ENCODE assay signal across 2 cellular contexts in the genomic region with DNA sequence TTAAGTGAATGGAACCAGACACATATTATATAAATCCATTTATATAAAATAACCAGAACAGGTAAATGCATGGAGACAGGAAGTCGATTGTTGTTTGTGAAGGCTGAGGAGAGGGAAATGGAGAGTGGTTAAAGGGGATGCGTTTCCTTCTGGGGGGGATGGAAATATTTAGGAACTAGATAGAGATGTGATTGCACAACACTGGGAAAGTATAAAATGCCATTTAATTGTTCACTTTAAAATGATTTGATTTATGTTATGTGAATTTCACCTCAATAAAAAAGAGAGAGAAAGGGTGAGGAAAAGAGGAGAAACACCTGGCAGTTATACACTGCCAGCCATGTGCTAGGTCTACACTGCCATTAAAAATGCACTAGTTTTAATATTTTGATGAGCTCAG.
TF ChIP-seq lines count a peak whose summit lies in the region.

No MANE protein-coding gene starts in this region.

TF ChIP-seq in HepG2, 621 proteins besides CTCF, POLR2A, EP300 and RAD21 (continued from another document):
- TF ChIP-seq ZNF503 (CRISPR knock-in tag; IDR thresholded peaks at IDR 0.05), result no peak
- TF ChIP-seq GZF1 (CRISPR knock-in tag; IDR thresholded peaks at IDR 0.05), result no peak

TF ChIP-seq in K562, 482 proteins besides CTCF, POLR2A, EP300 and RAD21 (continued from another document):
- TF ChIP-seq FOXM1 (IDR thresholded peaks at IDR 0.05; ENCODE audit: low read depth), result no peak
- no peak for TF ChIP-seq FOXM1 (CRISPR knock-in tag; IDR thresholded peaks at IDR 0.05; ENCODE audit: low read depth)
- no peak for TF ChIP-seq ZNF695 (CRISPR knock-in tag; IDR thresholded peaks at IDR 0.05)
- no peak for TF ChIP-seq EP400 (IDR thresholded peaks at IDR 0.05)
- no peak for TF ChIP-seq HNRNPLL (IDR thresholded peaks at IDR 0.05; ENCODE audit: low read depth, low read length, poor library complexity, severe bottlenecking)
TF ChIP-seq in K562: peak in this region for 2.
